8 cellular contexts compared by ENCODE assay signal in genomic region chr1:117534995-117535467, GRCh38.
DNase-seq lines count a peak whose midpoint lies in the region; ATAC-seq, FAIRE-seq and TF ChIP-seq lines count a peak whose summit lies in the region.

No MANE protein-coding gene starts in this region.

- H3K4me3 Mint-ChIP-seq in osteocyte (ENCODE audit: unreplicated experiment) = no peak overlapping the region

- H3K27me3 Mint-ChIP-seq in osteocyte (ENCODE audit: unreplicated experiment) = no peaks in the 10 kb centered on the region

- no peak overlapping the region for H3K27ac Mint-ChIP-seq in osteocyte (ENCODE audit: unreplicated experiment)

- no peaks in the 10 kb centered on the region for H3K36me3 Mint-ChIP-seq in osteocyte (ENCODE audit: unreplicated experiment)

- no peak for DNase-seq in D721Med (ENCODE audit: insufficient read length, low spot score)
- DNase-seq in NCI-H774 (lab: John Stamatoyannopoulos, UW) = peak; percentile 49
- peak; percentile 3 for DNase-seq in activated T-cell treated with anti-CD3 and anti-CD28 coated beads for 1 hour (ENCODE audit: low read depth)
- DNase-seq in fibroblast of the conjunctiva (ENCODE audit: low read depth) = peak; percentile 39
- no peak for DNase-seq in osteocyte (ENCODE audit: extremely low spot score, unreplicated experiment)
- no peak for DNase-seq in NK-92 treated with Interleukin-12 subunit alpha and Interleukin-12 subunit beta, amount 100 ng/mL, for 24 hours (lab: John Stamatoyannopoulos, UW)

- FAIRE-seq in D721Med (lab: Jason Lieb, UNC) = no peak

- TF ChIP-seq CTCF in D721Med (IDR thresholded peaks at IDR 0.05; ENCODE audit: insufficient read depth, missing control alignments) (peak; percentile 51), osteocyte (IDR thresholded peaks at IDR 0.05) (peak; percentile 60)

- ATAC-seq in GM19463 (IDR thresholded peaks at IDR 0.05; ENCODE audit: unreplicated experiment) (peak; percentile 80), HG03571 (IDR thresholded peaks at IDR 0.05; ENCODE audit: unreplicated experiment) (peak; percentile 80)

- H3K9me3 Mint-ChIP-seq in osteocyte (ENCODE audit: unreplicated experiment) = no peaks in the 10 kb centered on the region

- H3K4me1 Mint-ChIP-seq in osteocyte (ENCODE audit: unreplicated experiment) = no peaks in the 10 kb centered on the region

Comparison
In these comparisons a context has a peak if more than half of its experiments do, and no peak if none do; other contexts are left out.
1. DNase-seq: peak in NCI-H774 (single experiment), activated T-cell treated with anti-CD3 and anti-CD28 coated beads for 1 hour (single experiment) and fibroblast of the conjunctiva (single experiment); none in D721Med (single experiment), osteocyte (single experiment) and NK-92 treated with Interleukin-12 subunit alpha and Interleukin-12 subunit beta, amount 100 ng/mL, for 24 hours (single experiment).